Comparison of ENCODE assay signal across 27 cellular contexts in genomic region chr15:26682765-26683164, GRCh38.
DNase-seq lines count a peak whose midpoint lies in the region; ATAC-seq and TF ChIP-seq lines count a peak whose summit lies in the region.
"Had no signal": no experiment of that assay in that cellular context is flagged by ENCODE, and none has a peak within 500 bp of the region (broad histone marks: within the 10 kb centered on the region; RNA-seq: fewer than 3 reads in every experiment).

No MANE protein-coding gene starts in this region.

- H3K27me3 ChIP-seq in HUES64 (ENCODE audit: insufficient read depth, low read length) (no peaks in the 10 kb centered on the region), endodermal cell (ENCODE audit: control insufficient read depth, insufficient read depth, low read length, poor library complexity, severe bottlenecking) (no peaks in the 10 kb centered on the region), psoas muscle (ENCODE audit: insufficient read depth in 3 of 3, low read length in 2 of 3) (no peaks in the 10 kb centered on the region)
- H3K27me3 ChIP-seq: MG63, SJSA1 had no signal

- peak; percentile 65 for TF ChIP-seq CTCF in endodermal cell (conservative IDR thresholded peaks at IDR 0.05)
- no peak for TF ChIP-seq CTCF in neural crest cell (conservative IDR thresholded peaks at IDR 0.05)
- TF ChIP-seq CTCF in psoas muscle (IDR thresholded peaks at IDR 0.05), result no peak

- WGBS in HUES64, result 58% methylated on average over 3 of the region's 5 CpGs
- 73% methylated on average over 4 of the region's 5 CpGs; no CpG with 5 or more reads in 1 of the 2 experiments for whole genome bisulfite sequencing in endodermal cell (ENCODE audit: insufficient coverage in 1 of 2, insufficient read length in 1 of 2), 2 experiments
- 53 to 57% (median 54%) methylated on average over 5 of the region's 5 CpGs for WGBS in psoas muscle, 3 donors

- peak; percentile 68 for DNase-seq in ELF-1 (ENCODE audit: low read depth, low spot score)
- DNase-seq in endodermal cell, result peak; percentile 75
- no peak for DNase-seq in neural crest cell (ENCODE audit: low read depth, low spot score)
- no peak for DNase-seq in activated T-cell treated with anti-CD3 and anti-CD28 coated beads, Interleukin-2, amount 50 U/mL, for 48 hours
- no peak for DNase-seq in psoas muscle
- DNase-seq: Caco-2; CD8-positive, alpha-beta T cell; GDM1; GM23248; IMR-90; KG1; MG63; NCI-H1105 treated with DMSO at 0.1 percent for 48 hours; NCI-H146; NCI-H2029; NCI-H526 treated with DMSO at 0.1 percent for 48 hours; Right ventricle myocardium superior; RPMI8226 had no signal

- H3K4me3 ChIP-seq in HUES64 (ENCODE audit: low read length) (no peak overlapping the region), endodermal cell (ENCODE audit: low read length) (no peak overlapping the region), psoas muscle (no peak overlapping the region)
- H3K4me3 ChIP-seq: GM12878, GM23248, MG63, SJSA1 had no signal

- peak overlapping the region; percentile 12; the same call in 1 of the 2 replicates for H3K9ac ChIP-seq in HUES64 (ENCODE audit: low read depth, low read length)
- H3K9ac ChIP-seq in endodermal cell (ENCODE audit: extremely low read depth, low read length, poor library complexity, severe bottlenecking), result no peak overlapping the region
- H3K9ac ChIP-seq: GM23248 had no signal

- peak overlapping the region; percentile 60 for H3K27ac ChIP-seq in HUES64 (ENCODE audit: low read depth, low read length)
- peak overlapping the region; percentile 51 for H3K27ac ChIP-seq in endodermal cell (ENCODE audit: low read depth, low read length)
- H3K27ac ChIP-seq in psoas muscle, result no peak overlapping the region
- H3K27ac ChIP-seq: 22Rv1, C4-2B, GM23248, SJSA1 had no signal

- peaks cover 30% of the 10 kb centered on the region for H3K4me1 ChIP-seq in HUES64 (ENCODE audit: insufficient read depth, low read length)
- H3K4me1 ChIP-seq in endodermal cell (ENCODE audit: control insufficient read depth, insufficient read depth, low read length), result peaks cover 9% of the 10 kb centered on the region
- H3K4me1 ChIP-seq in psoas muscle, result no peaks in the 10 kb centered on the region
- H3K4me1 ChIP-seq: Caco-2, SJSA1 had no signal

- H3K27ac Mint-ChIP-seq in endodermal cell, result peak overlapping the region; percentile 75
- peak overlapping the region; percentile 19 for H3K27ac Mint-ChIP-seq in neural crest cell (ENCODE audit: unreplicated experiment)
- H3K27ac Mint-ChIP-seq: B cell; CD8-positive, alpha-beta T cell had no signal

- H3K36me3 Mint-ChIP-seq in endodermal cell (ENCODE audit: low read depth) (peaks cover 4% of the 10 kb centered on the region), neural crest cell (ENCODE audit: low read depth) (no peaks in the 10 kb centered on the region)
- H3K36me3 Mint-ChIP-seq: CD8-positive, alpha-beta T cell had no signal

- H3K9me3 Mint-ChIP-seq in endodermal cell (no peaks in the 10 kb centered on the region), neural crest cell (no peaks in the 10 kb centered on the region)

- no peaks in the 10 kb centered on the region for H3K27me3 Mint-ChIP-seq in endodermal cell (ENCODE audit: insufficient read depth)
- H3K27me3 Mint-ChIP-seq in neural crest cell (ENCODE audit: low read depth), result no peaks in the 10 kb centered on the region
- H3K27me3 Mint-ChIP-seq: B cell had no signal

- ATAC-seq in HG02759 (IDR thresholded peaks at IDR 0.05; ENCODE audit: unreplicated experiment) (no peak), GM18870 (IDR thresholded peaks at IDR 0.05; ENCODE audit: unreplicated experiment) (no peak), psoas muscle (no peak)
- ATAC-seq: CD8-positive, alpha-beta T cell; GM12878; HCT116 had no signal

- H3K36me3 ChIP-seq in HUES64 (ENCODE audit: insufficient read depth, low read length), result 0 out of 2 replicates have a peak, but pooled peaks cover 3% of the 10 kb centered on the region
- peaks cover 14% of the 10 kb centered on the region for H3K36me3 ChIP-seq in endodermal cell (ENCODE audit: control insufficient read depth, insufficient read depth, low read length)
- no peaks in the 10 kb centered on the region for H3K36me3 ChIP-seq in psoas muscle (ENCODE audit: insufficient read depth in 1 of 2, low read depth in 1 of 2)
- H3K36me3 ChIP-seq: MG63, SJSA1 had no signal

- H3K4me1 Mint-ChIP-seq in endodermal cell (peaks cover 40% of the 10 kb centered on the region), neural crest cell (peaks cover 22% of the 10 kb centered on the region)
- H3K4me1 Mint-ChIP-seq: B cell had no signal

- intact Hi-C loops in psoas muscle (cut with DNase I), result loop anchor here in 1 of 2 donors (10.0 kb wide), 1 partner anchor 52 kb away; no protein-coding TSS in a partner anchor

- no peak overlapping the region for H3K4me3 Mint-ChIP-seq in endodermal cell
- H3K4me3 Mint-ChIP-seq in neural crest cell, result no peak overlapping the region
- H3K4me3 Mint-ChIP-seq: B cell; CD8-positive, alpha-beta T cell had no signal

- no peaks in the 10 kb centered on the region for H3K9me3 ChIP-seq in HUES64 (ENCODE audit: insufficient read depth, low read depth, low read length)
- no peaks in the 10 kb centered on the region for H3K9me3 ChIP-seq in endodermal cell (ENCODE audit: control insufficient read depth, low read length)
- no peaks in the 10 kb centered on the region for H3K9me3 ChIP-seq in psoas muscle
- H3K9me3 ChIP-seq: Caco-2, MG63 had no signal

Comparison
In these comparisons a context has a peak if more than half of its experiments do, and no peak if none do; other contexts are left out.
1. DNase-seq: peak in ELF-1 (single experiment) and endodermal cell (single experiment); none in neural crest cell (single experiment), activated T-cell treated with anti-CD3 and anti-CD28 coated beads, Interleukin-2, amount 50 U/mL, for 48 hours (0 of 2) and psoas muscle (0 of 2).